8 cellular contexts compared by ENCODE assay signal in genomic region chr1:27031235-27032118, GRCh38. TPM values are rescaled to one million over a fixed set of nuclear protein-coding genes. Genes with fewer than 3 reads are reported as not detected.
DNase-seq lines count a peak whose midpoint lies in the region; ATAC-seq and TF ChIP-seq lines count a peak whose summit lies in the region.

No MANE protein-coding gene starts in this region.

- H3K27ac ChIP-seq in esophagus (ENCODE audit: low read depth in 2 of 2, low read length in 1 of 2) = peak overlapping the region; percentile 93 to 98

- peak overlapping the region in 1 of 7 donors; percentile 13 for H3K27ac Mint-ChIP-seq in CD14-positive monocyte
- H3K27ac Mint-ChIP-seq in immature natural killer cell = no peak overlapping the region

- peak overlapping the region; percentile 16 to 32 for H3K4me3 ChIP-seq in esophagus (ENCODE audit: low read depth in 1 of 2, low read length in 2 of 2)
- H3K4me3 ChIP-seq in mucosa of descending colon = no peak overlapping the region

- H3K4me1 ChIP-seq in esophagus (ENCODE audit: control insufficient read depth in 2 of 2, insufficient read depth in 2 of 2, low read length in 1 of 2) (peaks cover 0 to 15% of the 10 kb centered on the region in 2 donors), mucosa of descending colon (ENCODE audit: low read depth) (peaks cover 27% of the 10 kb centered on the region)

- no peaks in the 10 kb centered on the region for H3K36me3 ChIP-seq in esophagus (ENCODE audit: control insufficient read depth in 2 of 2, insufficient read depth in 2 of 2, low read length in 1 of 2)
- no peaks in the 10 kb centered on the region for H3K36me3 ChIP-seq in mucosa of descending colon (ENCODE audit: low read depth)

- H3K9me3 Mint-ChIP-seq in CD14-positive monocyte = no peaks in the 10 kb centered on the region
- H3K9me3 Mint-ChIP-seq in immature natural killer cell = no peaks in the 10 kb centered on the region

- peaks cover 0 to 11% (median 2%) of the 10 kb centered on the region in 3 donors for H3K27me3 Mint-ChIP-seq in CD14-positive monocyte (ENCODE audit: low read depth in 3 of 3)
- peaks cover 0 to 4% (median 0%) of the 10 kb centered on the region in 3 donors for H3K27me3 Mint-ChIP-seq in immature natural killer cell (ENCODE audit: low read depth in 3 of 3)

- H3K4me3 Mint-ChIP-seq in CD14-positive monocyte (peak overlapping the region; percentile 64 to 68), immature natural killer cell (no peak overlapping the region)

- no peak for TF ChIP-seq CTCF in CD14-positive monocyte (IDR thresholded peaks at IDR 0.05)
- no peak for TF ChIP-seq CTCF in mucosa of descending colon (IDR thresholded peaks at IDR 0.05)

- ATAC-seq in mucosa of descending colon = peak; percentile 90
- ATAC-seq in HG02885 (IDR thresholded peaks at IDR 0.05; ENCODE audit: poor library complexity, unreplicated experiment) = no peak

- intact Hi-C loops in CD14-positive monocyte (cut with micrococcal nuclease) (loop anchor here in 1 of 2 donors (5.0 kb wide), 1 partner anchor 34 kb away; no protein-coding TSS in a partner anchor), mucosa of descending colon (cut with DNase I, micrococcal nuclease) (no loop called here)

- no peaks in the 10 kb centered on the region for H3K27me3 ChIP-seq in esophagus (ENCODE audit: control insufficient read depth in 1 of 2, insufficient read depth in 2 of 2, low read length in 2 of 2)

- peaks cover 10% of the 10 kb centered on the region for H3K4me1 Mint-ChIP-seq in CD14-positive monocyte
- H3K4me1 Mint-ChIP-seq in immature natural killer cell = no peaks in the 10 kb centered on the region

- DNase-seq in CD14-positive monocyte (ENCODE audit: low spot score) (no peak), NCI-H82 treated with DMSO at 0.1 percent for 48 hours (lab: John Stamatoyannopoulos, UW; ENCODE audit: unreplicated experiment) (peak; percentile 58), mucosa of descending colon (peak; percentile 86 to 91 (median 91)), immature natural killer cell (no peak)
- no peak for DNase-seq in stimulated activated naive CD4-positive, alpha-beta T cell treated with Interleukin-2 at 50 U/mL for 16 hours (lab: John Stamatoyannopoulos, UW)
- DNase-seq in activated CD4-positive, alpha-beta T cell treated with anti-CD3 and anti-CD28 coated beads, Interleukin-2, amount 50 U/mL, for 1 hour = no peak

- no peaks in the 10 kb centered on the region for H3K36me3 Mint-ChIP-seq in CD14-positive monocyte
- peaks cover 0 to 5% (median 0%) of the 10 kb centered on the region in 3 donors for H3K36me3 Mint-ChIP-seq in immature natural killer cell

- 15 to 23% methylated on average over 32 to 43 of the region's 43 CpGs for WGBS in esophagus, 2 donors

- no peaks in the 10 kb centered on the region for H3K9me3 ChIP-seq in esophagus (ENCODE audit: control insufficient read depth in 2 of 2, insufficient read depth in 1 of 2, low read depth in 1 of 2, low read length in 1 of 2)
- no peaks in the 10 kb centered on the region for H3K9me3 ChIP-seq in mucosa of descending colon

RNA-seq across cellular contexts. Expression of gene TENT5B, which starts 18.8 kb away (rescaled TPM):
- under 1 TPM; 0.27 to 0.58 TPM for polyA plus RNA-seq in CD14-positive monocyte
- polyA plus RNA-seq in esophagus = 10 to 100 TPM; 79.2 to 84.3 TPM
- total RNA-seq in mucosa of descending colon = 10 to 100 TPM in 1 of 3 donors, 1 to 10 TPM in 1, under 1 TPM in 1; 0.43 to 29.7 (median 5.7) TPM
- not detected for polyA plus RNA-seq in immature natural killer cell

RNA-seq across cellular contexts. Expression of gene TRNP1, which starts 38.0 kb away (rescaled TPM):
- polyA plus RNA-seq in CD14-positive monocyte (under 1 TPM; 0.55 to 0.92 TPM), esophagus (100 to 1,000 TPM in 1 of 2 donors, 10 to 100 TPM in 1; 84.9 to 158 TPM), immature natural killer cell (not detected)
- total RNA-seq in mucosa of descending colon = 10 to 100 TPM in 1 of 3 donors, 1 to 10 TPM in 2; 1.0 to 16.8 (median 3.0) TPM

Comparison
In these comparisons a context has a peak if more than half of its experiments do, and no peak if none do; other contexts are left out.
1. DNase-seq: peak in NCI-H82 treated with DMSO at 0.1 percent for 48 hours (single experiment) and mucosa of descending colon (3 of 3); none in CD14-positive monocyte (single experiment), stimulated activated naive CD4-positive, alpha-beta T cell treated with Interleukin-2 at 50 U/mL for 16 hours (single experiment), immature natural killer cell (0 of 3) and activated CD4-positive, alpha-beta T cell treated with anti-CD3 and anti-CD28 coated beads, Interleukin-2, amount 50 U/mL, for 1 hour (single experiment).
2. H3K4me3 Mint-ChIP-seq: peak in CD14-positive monocyte (2 of 2); none in immature natural killer cell (0 of 5).
3. RNA of gene TENT5B, which starts 18.8 kb away (polyA plus RNA-seq): 79.2 to 84.3 TPM in esophagus; 0.27 to 0.58 TPM in CD14-positive monocyte and not detected in immature natural killer cell; every median in the first group is over 10 times any median in the second.
4. RNA of gene TRNP1, which starts 38.0 kb away (polyA plus RNA-seq): 84.9 to 158 TPM in esophagus; 0.55 to 0.92 TPM in CD14-positive monocyte and not detected in immature natural killer cell; every median in the first group is over 10 times any median in the second.